1 cellular context compared by ENCODE assay signal in the genomic region with DNA sequence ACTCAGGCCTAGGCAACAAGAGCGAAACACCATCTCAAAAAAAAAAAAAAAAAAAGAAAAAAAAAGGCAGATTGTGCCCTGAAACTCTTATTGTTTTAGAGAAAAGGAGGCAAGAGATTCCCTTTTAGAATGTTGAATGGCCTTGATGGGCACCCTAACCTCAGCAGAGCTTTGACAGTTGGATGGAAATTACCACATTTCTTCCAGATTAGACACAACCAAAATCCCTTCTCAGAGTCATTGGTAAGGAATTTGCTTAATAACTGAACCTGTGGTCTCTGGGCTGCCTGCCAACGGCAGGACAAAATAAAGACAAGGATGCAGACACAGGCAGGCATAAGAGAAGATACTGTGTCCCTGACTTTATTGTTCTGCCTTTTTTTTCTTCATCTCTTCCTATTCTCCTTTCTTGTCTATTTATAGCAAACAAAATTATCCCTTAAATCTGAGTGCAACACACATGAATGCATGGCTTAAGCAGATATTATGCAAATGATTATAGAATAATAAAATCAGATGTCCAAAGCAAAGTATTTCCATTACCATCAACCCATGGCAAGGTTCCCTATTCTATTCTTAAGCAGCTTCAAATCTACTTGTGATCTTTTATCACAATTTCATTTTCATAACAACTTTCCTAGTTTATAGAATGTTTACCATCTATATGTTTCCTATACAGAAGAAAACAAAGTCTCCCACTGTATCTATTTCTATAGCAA.
TF ChIP-seq lines count a peak whose summit lies in the region.

No MANE protein-coding gene starts in this region.

TF ChIP-seq in IMR-90, 13 proteins besides CTCF, POLR2A, EP300 and RAD21 (continued from another document):
- TF ChIP-seq MXI1 (IDR thresholded peaks at IDR 0.05; ENCODE audit: borderline replicate concordance, low read depth, low read length) (no peak), BHLHE40 (IDR thresholded peaks at IDR 0.05; ENCODE audit: low read depth, low read length) (no peak), RCOR1 (IDR thresholded peaks at IDR 0.05; ENCODE audit: insufficient replicate concordance, low read length) (no peak), USF2 (IDR thresholded peaks at IDR 0.05; ENCODE audit: low read depth, low read length) (no peak), RFX5 (IDR thresholded peaks at IDR 0.05; ENCODE audit: low read depth, low read length) (no peak), CHD1 (IDR thresholded peaks at IDR 0.05; ENCODE audit: low read depth, low read length) (no peak)
- TF ChIP-seq, protein P1, sequence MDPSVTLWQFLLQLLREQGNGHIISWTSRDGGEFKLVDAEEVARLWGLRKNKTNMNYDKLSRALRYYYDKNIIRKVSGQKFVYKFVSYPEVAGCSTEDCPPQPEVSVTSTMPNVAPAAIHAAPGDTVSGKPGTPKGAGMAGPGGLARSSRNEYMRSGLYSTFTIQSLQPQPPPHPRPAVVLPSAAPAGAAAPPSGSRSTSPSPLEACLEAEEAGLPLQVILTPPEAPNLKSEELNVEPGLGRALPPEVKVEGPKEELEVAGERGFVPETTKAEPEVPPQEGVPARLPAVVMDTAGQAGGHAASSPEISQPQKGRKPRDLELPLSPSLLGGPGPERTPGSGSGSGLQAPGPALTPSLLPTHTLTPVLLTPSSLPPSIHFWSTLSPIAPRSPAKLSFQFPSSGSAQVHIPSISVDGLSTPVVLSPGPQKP (IDR thresholded peaks at IDR 0.05; ENCODE audit: borderline replicate concordance, low read depth, low read length): no peak
